13 cellular contexts compared by ENCODE assay signal in genomic region chr14:75449703-75450102, GRCh38. TPM values are rescaled to one million over a fixed set of nuclear protein-coding genes. Genes with fewer than 3 reads are reported as not detected.
DNase-seq lines count a peak whose midpoint lies in the region; ATAC-seq and TF ChIP-seq lines count a peak whose summit lies in the region.
"Had no signal": no experiment of that assay in that cellular context is flagged by ENCODE, and none has a peak within 500 bp of the region (broad histone marks: within the 10 kb centered on the region; RNA-seq: fewer than 3 reads in every experiment).

No MANE protein-coding gene starts in this region.

- no peaks in the 10 kb centered on the region for H3K27me3 ChIP-seq in ascending aorta
- H3K27me3 ChIP-seq in right lobe of liver = no peaks in the 10 kb centered on the region
- no peaks in the 10 kb centered on the region for H3K27me3 ChIP-seq in psoas muscle (ENCODE audit: insufficient read depth in 3 of 3, low read length in 2 of 3)
- H3K27me3 ChIP-seq: cardiac muscle cell had no signal

- H3K27ac ChIP-seq in ascending aorta = peak overlapping the region; percentile 24 to 60
- H3K27ac ChIP-seq in right lobe of liver = peak overlapping the region; percentile 43 to 84 (median 50)
- H3K27ac ChIP-seq in psoas muscle = peak overlapping the region; percentile 30
- H3K27ac ChIP-seq: cardiac muscle cell, HL-60 had no signal

- H3K9me3 ChIP-seq in ascending aorta = no peaks in the 10 kb centered on the region
- no peaks in the 10 kb centered on the region for H3K9me3 ChIP-seq in right lobe of liver
- no peaks in the 10 kb centered on the region for H3K9me3 ChIP-seq in psoas muscle

- DNase-seq in COR-L47 (lab: John Stamatoyannopoulos, UW) (peak; percentile 4), ascending aorta (ENCODE audit: low spot score in 2 of 2) (no peak), right lobe of liver (no peak), psoas muscle (no peak), EL (no peak), NCI-H1417 (lab: John Stamatoyannopoulos, UW) (no peak)
- no peak for DNase-seq in activated T-cell treated with anti-CD3 and anti-CD28 coated beads, Interleukin-2, amount 50 U/mL, for 4 hours
- DNase-seq: activated CD4-positive, alpha-beta T cell treated with anti-CD3 and anti-CD28 coated beads, Interleukin-2, amount 50 U/mL, for 4 hours; activated gamma-delta T cell had no signal

- no peak overlapping the region for H3K4me3 Mint-ChIP-seq in activated T-cell treated with anti-CD3 and anti-CD28 coated beads, Interleukin-2, amount 50 U/mL, for 4 hours

- intact Hi-C loops in ascending aorta (cut with DNase I) = no loop called here
- intact Hi-C loops in right lobe of liver (cut with DNase I) = no loop called here
- intact Hi-C loops in psoas muscle (cut with DNase I) = no loop called here

- H3K9me3 Mint-ChIP-seq in activated T-cell treated with anti-CD3 and anti-CD28 coated beads, Interleukin-2, amount 50 U/mL, for 4 hours = no peaks in the 10 kb centered on the region

- WGBS in right lobe of liver (ENCODE audit: insufficient coverage, low coverage, low lambda C conversion rate, missing lambda C conversion rate) = 34% methylated on average over 4 of the region's 4 CpGs
- WGBS in psoas muscle, 3 donors = 29 to 43% (median 31%) methylated on average over 4 of the region's 4 CpGs

- TF ChIP-seq CTCF in ascending aorta (IDR thresholded peaks at IDR 0.05) (no peak), right lobe of liver (IDR thresholded peaks at IDR 0.05) (no peak), psoas muscle (IDR thresholded peaks at IDR 0.05) (no peak)

- no peaks in the 10 kb centered on the region for H3K4me1 Mint-ChIP-seq in activated T-cell treated with anti-CD3 and anti-CD28 coated beads, Interleukin-2, amount 50 U/mL, for 4 hours (ENCODE audit: low read depth)

- H3K4me1 ChIP-seq in ascending aorta (peaks cover 37 to 61% of the 10 kb centered on the region in 2 donors), right lobe of liver (peaks cover 0 to 58% (median 25%) of the 10 kb centered on the region in 4 donors), psoas muscle (peaks cover 98% of the 10 kb centered on the region)

- H3K27me3 Mint-ChIP-seq in activated T-cell treated with anti-CD3 and anti-CD28 coated beads, Interleukin-2, amount 50 U/mL, for 4 hours (ENCODE audit: low read depth) = peaks cover 5% of the 10 kb centered on the region

- ATAC-seq in right lobe of liver = peak in 2 of 4 donors; percentile 10 to 29
- no peak for ATAC-seq in psoas muscle
- ATAC-seq in activated T-cell treated with anti-CD3 and anti-CD28 coated beads, Interleukin-2, amount 50 U/mL, for 4 hours = no peak
- ATAC-seq in HG03520 (IDR thresholded peaks at IDR 0.05; ENCODE audit: unreplicated experiment) = no peak
- ATAC-seq: GM12878 had no signal

- H3K36me3 ChIP-seq in ascending aorta (peaks cover under 1 to 6% of the 10 kb centered on the region in 2 donors), right lobe of liver (peaks cover 0 to 14% (median 0%) of the 10 kb centered on the region in 4 donors), psoas muscle (ENCODE audit: insufficient read depth in 1 of 2, low read depth in 1 of 2) (peaks cover 2 to 18% of the 10 kb centered on the region in 2 donors)
- H3K36me3 ChIP-seq: cardiac muscle cell had no signal

- no peak for TF ChIP-seq POLR2A in right lobe of liver (IDR thresholded peaks at IDR 0.05)

- H3K4me3 ChIP-seq in ascending aorta = peak overlapping the region in 1 of 2 donors; percentile 9
- no peak overlapping the region for H3K4me3 ChIP-seq in right lobe of liver
- H3K4me3 ChIP-seq in psoas muscle = no peak overlapping the region
- H3K4me3 ChIP-seq: cardiac muscle cell, GM12878 had no signal

- H3K36me3 Mint-ChIP-seq in activated T-cell treated with anti-CD3 and anti-CD28 coated beads, Interleukin-2, amount 50 U/mL, for 4 hours (ENCODE audit: insufficient read depth) = no peaks in the 10 kb centered on the region

RNA-seq across cellular contexts. Expression of gene JDP2, which starts 21.9 kb away (rescaled TPM):
- total RNA-seq in ascending aorta (213 TPM), right lobe of liver (10 to 100 TPM in 4 of 6 experiments, 1 to 10 TPM in 2; 8.3 to 22.0 (median 11.8) TPM), psoas muscle (10 to 100 TPM; 11.0 to 49.6 (median 30.8) TPM)
- polyA plus RNA-seq in psoas muscle = 10 to 100 TPM; 13.2 to 73.2 (median 49.9) TPM
- total RNA-seq in activated T-cell treated with anti-CD3 and anti-CD28 coated beads, Interleukin-2, amount 50 U/mL, for 4 hours = 1 to 10 TPM in 2 of 3 donors, under 1 TPM in 1; 0.61 to 1.3 (median 1.3) TPM
